In genomic region chr7:157903715-157904114, GRCh38 we compare ENCODE assay signal across 16 cellular contexts.
A peak's percentile ranks its signal among the peaks of the same experiment; 100 is the strongest.
DNase-seq lines count a peak whose midpoint lies in the region; ATAC-seq and TF ChIP-seq lines count a peak whose summit lies in the region.
"Had no signal": no experiment of that assay in that cellular context is flagged by ENCODE, and none has a peak within 500 bp of the region (broad histone marks: within the 10 kb centered on the region; RNA-seq: fewer than 3 reads in every experiment).

No MANE protein-coding gene starts in this region.

- no peak for TF ChIP-seq POLR2A in upper lobe of left lung (IDR thresholded peaks at IDR 0.05)

- no peak overlapping the region for H3K4me3 Mint-ChIP-seq in neural progenitor cell

- no peaks in the 10 kb centered on the region for H4K20me1 ChIP-seq in neural progenitor cell (ENCODE audit: low read depth)

- H3K4me3 ChIP-seq in WERI-Rb-1 (ENCODE audit: low read depth, low read length) (no peak overlapping the region), neural progenitor cell (no peak overlapping the region), upper lobe of left lung (no peak overlapping the region)
- H3K4me3 ChIP-seq: GM12878, K562 had no signal

- no peaks in the 10 kb centered on the region for H3K36me3 Mint-ChIP-seq in neural progenitor cell

- TF ChIP-seq CTCF in WERI-Rb-1 (IDR thresholded peaks at IDR 0.05; ENCODE audit: low read depth, low read length) (0 out of 2 replicates have a peak, but pooled peaks have one; percentile 21), neural progenitor cell (IDR thresholded peaks at IDR 0.05) (no peak), upper lobe of left lung (IDR thresholded peaks at IDR 0.05) (no peak)

- intact Hi-C loops in head of caudate nucleus (cut with DNase I) = no loop called here

- peak; percentile 69 for DNase-seq in Ammon's horn (ENCODE audit: low spot score)
- DNase-seq in WERI-Rb-1 = peak; percentile 47
- peak; percentile 32 to 88 (median 66) for DNase-seq in head of caudate nucleus
- DNase-seq in neural progenitor cell (ENCODE audit: low spot score) = peak; percentile 18
- no peak for DNase-seq in NCI-H187 (lab: John Stamatoyannopoulos, UW)
- DNase-seq in upper lobe of left lung = no peak
- no peak for DNase-seq in glomerular visceral epithelial cell (ENCODE audit: extremely low spot score)
- DNase-seq: Caco-2, DMS53, NCI-H1048, NCI-H774, Right ventricle myocardium superior had no signal

- H3K36me3 ChIP-seq in WERI-Rb-1 (no peaks in the 10 kb centered on the region), neural progenitor cell (no peaks in the 10 kb centered on the region), upper lobe of left lung (no peaks in the 10 kb centered on the region)

- peak overlapping the region; percentile 63 for H3K27ac Mint-ChIP-seq in neural progenitor cell

- no peaks in the 10 kb centered on the region for H3K9me3 ChIP-seq in WERI-Rb-1 (ENCODE audit: severe bottlenecking)
- H3K9me3 ChIP-seq in neural progenitor cell (ENCODE audit: low read depth) = no peaks in the 10 kb centered on the region
- no peaks in the 10 kb centered on the region for H3K9me3 ChIP-seq in upper lobe of left lung
- H3K9me3 ChIP-seq: Caco-2 had no signal

- H3K27me3 ChIP-seq in WERI-Rb-1 (ENCODE audit: insufficient read depth, low read depth, severe bottlenecking) = no peaks in the 10 kb centered on the region
- H3K27me3 ChIP-seq in neural progenitor cell = no peaks in the 10 kb centered on the region
- no peaks in the 10 kb centered on the region for H3K27me3 ChIP-seq in upper lobe of left lung

- peaks cover 4% of the 10 kb centered on the region for H3F3A ChIP-seq in neural progenitor cell (ENCODE audit: low read depth)

- no peaks in the 10 kb centered on the region for H3K9me3 Mint-ChIP-seq in neural progenitor cell

- no peak overlapping the region for H3K4me2 ChIP-seq in neural progenitor cell

- no peak overlapping the region for H2AFZ ChIP-seq in neural progenitor cell (replicated peaks)

- ATAC-seq in GM21526 (IDR thresholded peaks at IDR 0.05; ENCODE audit: low FRiP score, unreplicated experiment) = no peak
- ATAC-seq in upper lobe of left lung (ENCODE audit: low FRiP score in 2 of 2) = no peak
- ATAC-seq: GM12878, K562, Panc1 had no signal

- H3K27ac ChIP-seq in WERI-Rb-1 (no peak overlapping the region), neural progenitor cell (no peak overlapping the region), upper lobe of left lung (no peak overlapping the region)

- no peaks in the 10 kb centered on the region for H3K79me2 ChIP-seq in neural progenitor cell (ENCODE audit: low read depth)

- TF ChIP-seq EP300 in upper lobe of left lung (IDR thresholded peaks at IDR 0.05) = no peak

- H3K27me3 Mint-ChIP-seq in neural progenitor cell (ENCODE audit: insufficient read depth, low read depth) = peaks cover 3% of the 10 kb centered on the region

- peaks cover 16% of the 10 kb centered on the region for H3K4me1 ChIP-seq in neural progenitor cell
- peaks cover 0 to 5% (median 0%) of the 10 kb centered on the region in 4 donors for H3K4me1 ChIP-seq in upper lobe of left lung
- H3K4me1 ChIP-seq: Caco-2 had no signal

- peaks cover 26% of the 10 kb centered on the region for H3K4me1 Mint-ChIP-seq in neural progenitor cell

- no peak overlapping the region for H3K9ac ChIP-seq in neural progenitor cell

- 59 to 68% methylated on average over 12 to 14 of the region's 14 CpGs for WGBS in upper lobe of left lung, 2 donors

Comparison
In these comparisons a context has a peak if more than half of its experiments do, and no peak if none do; other contexts are left out.
1. DNase-seq: peak in Ammon's horn (single experiment), WERI-Rb-1 (single experiment), head of caudate nucleus (42 of 42) and neural progenitor cell (single experiment); none in NCI-H187 (0 of 2), upper lobe of left lung (0 of 2) and glomerular visceral epithelial cell (single experiment).